ENCODE assay signal across 9 cellular contexts in genomic region chr2:23824777-23825212, GRCh38.
DNase-seq lines count a peak whose midpoint lies in the region; ATAC-seq lines count a peak whose summit lies in the region.
"Had no signal": no experiment of that assay in that cellular context is flagged by ENCODE, and none has a peak within 500 bp of the region (broad histone marks: within the 10 kb centered on the region; RNA-seq: fewer than 3 reads in every experiment).

No MANE protein-coding gene starts in this region.

- intact Hi-C loops in activated CD4-positive, alpha-beta T cell treated with anti-CD3 and anti-CD28 coated beads for 36 hours (cut with DNase I, micrococcal nuclease), result loop anchor here (1.0 to 10.0 kb wide), 6 partner anchors 103 to 560 kb away; partner anchors contain the start of genes TP53I3 (in 2 of the 2), ATAD2B (in 1 of the 2) and SF3B6 (in 1 of the 2)
- intact Hi-C loops in left ventricle myocardium superior (cut with micrococcal nuclease), result no loop called here

- no peak overlapping the region for H3K27ac Mint-ChIP-seq in activated CD4-positive, alpha-beta T cell treated with anti-CD3 and anti-CD28 coated beads for 36 hours
- H3K27ac Mint-ChIP-seq in activated T-cell treated with anti-CD3 and anti-CD28 coated beads, Interleukin-2, amount 50 U/mL, for 24 hours, result no peak overlapping the region

- H3K4me3 Mint-ChIP-seq in activated CD4-positive, alpha-beta T cell treated with anti-CD3 and anti-CD28 coated beads for 36 hours, result no peak overlapping the region
- no peak overlapping the region for H3K4me3 Mint-ChIP-seq in activated T-cell treated with anti-CD3 and anti-CD28 coated beads, Interleukin-2, amount 50 U/mL, for 24 hours
- H3K4me3 Mint-ChIP-seq: central memory CD8-positive, alpha-beta T cell had no signal

- DNase-seq in activated CD4-positive, alpha-beta T cell treated with anti-CD3 and anti-CD28 coated beads for 36 hours, result peak; percentile 17
- no peak for DNase-seq in activated CD4-positive, alpha-beta T cell treated with anti-CD3 and anti-CD28 coated beads, Interleukin-2, amount 50 U/mL, for 48 hours
- DNase-seq in NCI-H2171 (lab: John Stamatoyannopoulos, UW), result peak; percentile 59
- peak; percentile 40 for DNase-seq in activated T-cell treated with anti-CD3 and anti-CD28 coated beads, Interleukin-2, amount 50 U/mL, for 24 hours
- DNase-seq in left ventricle myocardium superior, result no peak
- DNase-seq in smooth muscle cell of the brain vasculature (ENCODE audit: low read depth, low spot score), result peak; percentile 41
- no peak for DNase-seq in T1000 (lab: John Stamatoyannopoulos, UW)

- CTCF ChIA-PET in activated CD4-positive, alpha-beta T cell treated with anti-CD3 and anti-CD28 coated beads for 36 hours (lab: Charles Lee), result interaction anchor here (0.6 to 3.7 kb wide), 38 partner anchors 9 to 1170 kb away, joined by 3 to 35 read pairs (median 4); partner anchors contain the start of genes ATAD2B, FAM228B, SF3B6 and TP53I3

- POLR2A ChIA-PET in activated CD4-positive, alpha-beta T cell treated with anti-CD3 and anti-CD28 coated beads for 36 hours (lab: Charles Lee), result interaction anchor here (0.6 to 1.1 kb wide), 3 partner anchors 102 to 1534 kb away, joined by 5 to 6 read pairs (median 6); partner anchors contain the start of genes ATAD2B and TP53I3

- peaks cover 5% of the 10 kb centered on the region for H3K36me3 Mint-ChIP-seq in activated CD4-positive, alpha-beta T cell treated with anti-CD3 and anti-CD28 coated beads for 36 hours (ENCODE audit: low read depth)
- H3K36me3 Mint-ChIP-seq in activated T-cell treated with anti-CD3 and anti-CD28 coated beads, Interleukin-2, amount 50 U/mL, for 24 hours (ENCODE audit: low read depth), result peaks cover 34% of the 10 kb centered on the region

- H3K4me1 Mint-ChIP-seq in activated CD4-positive, alpha-beta T cell treated with anti-CD3 and anti-CD28 coated beads for 36 hours, result peaks cover 3% of the 10 kb centered on the region
- peaks cover 7% of the 10 kb centered on the region for H3K4me1 Mint-ChIP-seq in activated T-cell treated with anti-CD3 and anti-CD28 coated beads, Interleukin-2, amount 50 U/mL, for 24 hours (ENCODE audit: low read depth)
- H3K4me1 Mint-ChIP-seq: central memory CD8-positive, alpha-beta T cell had no signal

- ATAC-seq in activated CD4-positive, alpha-beta T cell treated with anti-CD3 and anti-CD28 coated beads for 36 hours, result peak; percentile 60
- peak; percentile 67 for ATAC-seq in GM21619 (IDR thresholded peaks at IDR 0.05; ENCODE audit: unreplicated experiment)
- ATAC-seq in left ventricle myocardium superior, result peak; percentile 26

- no peaks in the 10 kb centered on the region for H3K27me3 Mint-ChIP-seq in activated CD4-positive, alpha-beta T cell treated with anti-CD3 and anti-CD28 coated beads for 36 hours
- H3K27me3 Mint-ChIP-seq in activated T-cell treated with anti-CD3 and anti-CD28 coated beads, Interleukin-2, amount 50 U/mL, for 24 hours, result no peaks in the 10 kb centered on the region
- H3K27me3 Mint-ChIP-seq: central memory CD8-positive, alpha-beta T cell had no signal

- no peaks in the 10 kb centered on the region for H3K9me3 Mint-ChIP-seq in activated CD4-positive, alpha-beta T cell treated with anti-CD3 and anti-CD28 coated beads for 36 hours (ENCODE audit: low read depth)
- H3K9me3 Mint-ChIP-seq in activated T-cell treated with anti-CD3 and anti-CD28 coated beads, Interleukin-2, amount 50 U/mL, for 24 hours, result no peaks in the 10 kb centered on the region
- H3K9me3 Mint-ChIP-seq: central memory CD8-positive, alpha-beta T cell had no signal

Comparison
In these comparisons a context has a peak if more than half of its experiments do, and no peak if none do; other contexts are left out.
1. DNase-seq: peak in activated CD4-positive, alpha-beta T cell treated with anti-CD3 and anti-CD28 coated beads for 36 hours (single experiment), NCI-H2171 (single experiment), activated T-cell treated with anti-CD3 and anti-CD28 coated beads, Interleukin-2, amount 50 U/mL, for 24 hours (single experiment) and smooth muscle cell of the brain vasculature (single experiment); none in activated CD4-positive, alpha-beta T cell treated with anti-CD3 and anti-CD28 coated beads, Interleukin-2, amount 50 U/mL, for 48 hours (0 of 2), left ventricle myocardium superior (single experiment) and T1000 (single experiment).
2. Peak in every context shown above with its lines, with median percentiles within 50 percentile points of each other: ATAC-seq.